Comparison of ENCODE assay signal across 8 cellular contexts in genomic region chr2:11344342-11344955, GRCh38. TPM values are rescaled to one million over a fixed set of nuclear protein-coding genes. Genes with fewer than 3 reads are reported as not detected.
A peak's percentile ranks its signal among the peaks of the same experiment; 100 is the strongest.
DNase-seq lines count a peak whose midpoint lies in the region; ATAC-seq and TF ChIP-seq lines count a peak whose summit lies in the region.

ROCK2 (minus strand) TSS chr2:11344636; CDS start chr2:11344136, 500 bp downstream.

- H3K4me3 Mint-ChIP-seq in Calu3 (ENCODE audit: low read depth, unreplicated experiment): peak within 1 kb of the TSS; percentile 82
- peak within 1 kb of the TSS; percentile 95 for H3K4me3 Mint-ChIP-seq in stimulated activated effector memory CD8-positive, alpha-beta T cell treated with anti-CD3 and anti-CD28 coated beads, Interleukin-12 subunit alpha, Interleukin-12 subunit beta, amount 100 ng/mL, for 72 hours

- H3K27ac ChIP-seq in HUES6 (ENCODE audit: low read depth, low read length) (peak within 1 kb of the TSS; percentile 99), PC-3 (ENCODE audit: low read length) (peak within 1 kb of the TSS; percentile 98), muscle layer of duodenum (ENCODE audit: low read length) (peak within 1 kb of the TSS; percentile 95)

- ATAC-seq in GM21390 (IDR thresholded peaks at IDR 0.05; ENCODE audit: unreplicated experiment) (peak; percentile 60), PC-3 (peak; percentile 53), esophagus mucosa (peak; percentile 79)
- ATAC-seq in stimulated activated effector memory CD8-positive, alpha-beta T cell treated with anti-CD3 and anti-CD28 coated beads, Interleukin-12 subunit alpha, Interleukin-12 subunit beta, amount 100 ng/mL, for 72 hours: peak; percentile 75

- H4K20me1 ChIP-seq in PC-3 (ENCODE audit: low read length): peaks cover 36% of the 10 kb centered on the region

- peak within 1 kb of the TSS; percentile 98 for H3K4me2 ChIP-seq in PC-3 (ENCODE audit: low read length)

- H3K9me3 Mint-ChIP-seq in Calu3 (ENCODE audit: low read depth, unreplicated experiment): no peaks in the 10 kb centered on the region
- H3K9me3 Mint-ChIP-seq in stimulated activated effector memory CD8-positive, alpha-beta T cell treated with anti-CD3 and anti-CD28 coated beads, Interleukin-12 subunit alpha, Interleukin-12 subunit beta, amount 100 ng/mL, for 72 hours: no peaks in the 10 kb centered on the region

- CTCF ChIA-PET in Calu3 (lab: Charles Lee) (interaction anchor here (0.6 to 2.0 kb wide), 2 partner anchors 67 to 85 kb away, joined by 3 to 6 read pairs; no protein-coding TSS in a partner anchor), PC-3 (lab: Charles Lee) (interaction anchor here (1.6 to 3.0 kb wide), 2 partner anchors 30 to 67 kb away, joined by 7 to 19 read pairs; no protein-coding TSS in a partner anchor)

- POLR2A ChIA-PET in PC-3 (lab: Charles Lee; ENCODE audit: unreplicated experiment): interaction anchor here (0.5 to 3.6 kb wide), 9 partner anchors 9 to 110 kb away, joined by 3 to 43 read pairs (median 3); no protein-coding TSS in a partner anchor

- H3K4me1 ChIP-seq in HUES6 (ENCODE audit: control insufficient read depth, insufficient read depth, low read length): peaks cover 29% of the 10 kb centered on the region
- H3K4me1 ChIP-seq in PC-3 (ENCODE audit: insufficient read depth, low read length): peaks cover 47% of the 10 kb centered on the region
- H3K4me1 ChIP-seq in muscle layer of duodenum (ENCODE audit: control insufficient read depth in 1 of 2, insufficient read depth in 2 of 2, low read length in 2 of 2): peaks cover 0 to 19% of the 10 kb centered on the region in 2 donors

- no peaks in the 10 kb centered on the region for H3F3A ChIP-seq in PC-3 (ENCODE audit: low read length, unreplicated experiment)

- H2AFZ ChIP-seq in PC-3 (ENCODE audit: low read length): peak within 1 kb of the TSS; percentile 60

- no peaks in the 10 kb centered on the region for H3K9me3 ChIP-seq in HUES6 (ENCODE audit: control insufficient read depth, insufficient read depth, low read depth, low read length)
- H3K9me3 ChIP-seq in PC-3 (ENCODE audit: low read length): no peaks in the 10 kb centered on the region
- H3K9me3 ChIP-seq in muscle layer of duodenum (ENCODE audit: control insufficient read depth in 1 of 2, low read length in 2 of 2): no peaks in the 10 kb centered on the region

- H3K27me3 ChIP-seq in HUES6 (ENCODE audit: control insufficient read depth, insufficient read depth, low read length) (no peaks in the 10 kb centered on the region), PC-3 (ENCODE audit: low read length) (no peaks in the 10 kb centered on the region), muscle layer of duodenum (ENCODE audit: low read depth, low read length) (no peaks in the 10 kb centered on the region)

- peaks cover 47% of the 10 kb centered on the region for H3K79me2 ChIP-seq in PC-3 (ENCODE audit: low read length)

- H3K4me3 ChIP-seq in HUES6 (ENCODE audit: low read depth, low read length) (peak within 1 kb of the TSS; percentile 93), PC-3 (ENCODE audit: low read length) (peak within 1 kb of the TSS; percentile 95), muscle layer of duodenum (ENCODE audit: low read depth in 1 of 2, low read length in 2 of 2) (peak within 1 kb of the TSS; percentile 93 to 96)

- H3K9ac ChIP-seq in HUES6 (ENCODE audit: low read length) (peak within 1 kb of the TSS; percentile 98), PC-3 (ENCODE audit: low read length) (peak within 1 kb of the TSS; percentile 86)

- peak within 1 kb of the TSS; percentile 67 for H3K27ac Mint-ChIP-seq in Calu3 (ENCODE audit: unreplicated experiment)
- peak within 1 kb of the TSS; percentile 95 for H3K27ac Mint-ChIP-seq in stimulated activated effector memory CD8-positive, alpha-beta T cell treated with anti-CD3 and anti-CD28 coated beads, Interleukin-12 subunit alpha, Interleukin-12 subunit beta, amount 100 ng/mL, for 72 hours

- H3K36me3 ChIP-seq in HUES6 (ENCODE audit: control insufficient read depth, insufficient read depth, low read length): no peaks in the 10 kb centered on the region
- H3K36me3 ChIP-seq in PC-3 (ENCODE audit: low read depth, low read length): no peaks in the 10 kb centered on the region
- H3K36me3 ChIP-seq in muscle layer of duodenum (ENCODE audit: control insufficient read depth in 1 of 2, insufficient read depth in 2 of 2, low read length in 2 of 2): peaks cover 0 to 9% of the 10 kb centered on the region in 2 donors

- peaks cover 15% of the 10 kb centered on the region for H3K27me3 Mint-ChIP-seq in Calu3 (ENCODE audit: unreplicated experiment)

- H3K4me1 Mint-ChIP-seq in Calu3 (ENCODE audit: low read depth, unreplicated experiment): peaks cover 10% of the 10 kb centered on the region
- peaks cover 18% of the 10 kb centered on the region for H3K4me1 Mint-ChIP-seq in stimulated activated effector memory CD8-positive, alpha-beta T cell treated with anti-CD3 and anti-CD28 coated beads, Interleukin-12 subunit alpha, Interleukin-12 subunit beta, amount 100 ng/mL, for 72 hours

- no TSS peak for BruUV-seq in Calu3 (replicated peaks; lab: Mats Ljungman, UMichigan)
- no TSS peak for BruUV-seq in PC-3 (replicated peaks; lab: Mats Ljungman, UMichigan)

- intact Hi-C loops in Calu3 (cut with micrococcal nuclease; ENCODE audit: unreplicated experiment): loop anchor here (5.0 to 10.0 kb wide), 3 partner anchors 43 to 112 kb away; no protein-coding TSS in a partner anchor
- intact Hi-C loops in PC-3 (cut with micrococcal nuclease): loop anchor here (2.0 to 10.0 kb wide), 2 partner anchors 90 to 190 kb away; partner anchors contain the start of gene SLC66A3

- TF ChIP-seq CTCF in Calu3 (IDR thresholded peaks at IDR 0.05; ENCODE audit: unreplicated experiment) (no peak), PC-3 (conservative IDR thresholded peaks at IDR 0.05; ENCODE audit: low read depth, low read length) (no peak)

- H3K9me2 ChIP-seq in PC-3 (replicated peaks; ENCODE audit: low read length): no peaks in the 10 kb centered on the region

- DNase-seq in Calu3: peak; percentile 87
- peak; percentile 80 for DNase-seq in PC-3
- peak; percentile 77 to 84 for DNase-seq in activated T-cell treated with anti-CD3 and anti-CD28 coated beads, Interleukin-2, amount 50 U/mL, for 48 hours
- peak; percentile 51 to 82 for DNase-seq in stimulated activated effector memory CD8-positive, alpha-beta T cell treated with anti-CD3 and anti-CD28 coated beads, Interleukin-12 subunit alpha, Interleukin-12 subunit beta, amount 100 ng/mL, for 72 hours (ENCODE audit: low spot score in 2 of 2)

- peaks cover 28% of the 10 kb centered on the region for H3K36me3 Mint-ChIP-seq in Calu3 (ENCODE audit: insufficient read depth, unreplicated experiment)
- H3K36me3 Mint-ChIP-seq in stimulated activated effector memory CD8-positive, alpha-beta T cell treated with anti-CD3 and anti-CD28 coated beads, Interleukin-12 subunit alpha, Interleukin-12 subunit beta, amount 100 ng/mL, for 72 hours: peaks cover 7% of the 10 kb centered on the region

RNA-seq across cellular contexts. Expression of gene ROCK2, which starts in this region (rescaled TPM):
- 30.8 and 35.3 TPM in 2 replicates for total RNA-seq in Calu3 (2022)
- 35.3 and 40.7 TPM in 2 replicates for total RNA-seq in PC-3 (2014; rRNA removed)
- total RNA-seq in esophagus mucosa: 14.4 TPM

Comparison
In these comparisons a context has a peak if more than half of its experiments do, and no peak if none do; other contexts are left out.
1. Peak in every context shown above with its lines: DNase-seq, ATAC-seq, H3K4me3 ChIP-seq and H3K27ac ChIP-seq.